In genomic region chr1:203440780-203441179, GRCh38 we compare ENCODE assay signal across 7 cellular contexts. TPM values are rescaled to one million over a fixed set of nuclear protein-coding genes. Genes with fewer than 3 reads are reported as not detected.
A peak's percentile ranks its signal among the peaks of the same experiment; 100 is the strongest.
DNase-seq lines count a peak whose midpoint lies in the region; FAIRE-seq and TF ChIP-seq lines count a peak whose summit lies in the region.

No MANE protein-coding gene starts in this region.

- no peak for TF ChIP-seq POLR2A in GM12891 (IDR thresholded peaks at IDR 0.05; ENCODE audit: low read depth, low read length)

- no peaks in the 10 kb centered on the region for H3K9me3 ChIP-seq in effector memory CD4-positive, alpha-beta T cell (ENCODE audit: control insufficient read depth, low read length)

- H3K27me3 ChIP-seq in effector memory CD4-positive, alpha-beta T cell (replicated peaks; ENCODE audit: control insufficient read depth, insufficient read depth, low read length, poor library complexity, severe bottlenecking): no peaks in the 10 kb centered on the region

- no peak overlapping the region for H3K27ac ChIP-seq in effector memory CD4-positive, alpha-beta T cell (ENCODE audit: insufficient read depth, low read length, poor library complexity, severe bottlenecking)

- DNase-seq in NCI-H69 (lab: John Stamatoyannopoulos, UW): peak; percentile 64
- DNase-seq in epidermal melanocyte (ENCODE audit: insufficient read length, low spot score): peak; percentile 69
- DNase-seq in mucosa of gallbladder (ENCODE audit: low spot score): peak; percentile 75
- no peak for DNase-seq in GM12891 (ENCODE audit: insufficient read length, low spot score)
- DNase-seq in NCI-H187 (lab: John Stamatoyannopoulos, UW): no peak
- DNase-seq in effector memory CD4-positive, alpha-beta T cell: no peak

- TF ChIP-seq CTCF in GM12875 (IDR thresholded peaks at IDR 0.05; ENCODE audit: borderline replicate concordance, insufficient read depth, low read depth, low read length): peak; percentile 36; the same call in 1 of the 2 replicates

- FAIRE-seq in GM12891 (lab: Jason Lieb, UNC): no peak

- H3K4me1 ChIP-seq in effector memory CD4-positive, alpha-beta T cell (ENCODE audit: control insufficient read depth, insufficient read depth, low read length, poor library complexity, severe bottlenecking): no peaks in the 10 kb centered on the region

- no peaks in the 10 kb centered on the region for H3K36me3 ChIP-seq in effector memory CD4-positive, alpha-beta T cell (ENCODE audit: control insufficient read depth, insufficient read depth, low read length)

- no peak overlapping the region for H3K4me3 ChIP-seq in GM12875 (ENCODE audit: low read depth, low read length)
- H3K4me3 ChIP-seq in effector memory CD4-positive, alpha-beta T cell (ENCODE audit: insufficient read depth, low read depth, low read length, poor library complexity, severe bottlenecking): no peak overlapping the region

TF ChIP-seq in GM12891, 5 proteins besides CTCF, POLR2A, EP300 and RAD21:
- TF ChIP-seq TAF1 (IDR thresholded peaks at IDR 0.05; ENCODE audit: low read depth, low read length): no peak
- no peak for TF ChIP-seq POU2F2 (IDR thresholded peaks at IDR 0.05; ENCODE audit: low read depth, low read length)
- TF ChIP-seq PAX5 (IDR thresholded peaks at IDR 0.05; ENCODE audit: insufficient read depth, low read length, severe bottlenecking): no peak
- no peak for TF ChIP-seq POLR2AphosphoS5 (IDR thresholded peaks at IDR 0.05; ENCODE audit: low read depth, low read length)
- TF ChIP-seq SPI1 (IDR thresholded peaks at IDR 0.05; ENCODE audit: low read depth, low read length): no peak

RNA-seq across cellular contexts. Expression of gene PRELP, which starts 34.8 kb away (rescaled TPM):
- 72.1 TPM for total RNA-seq in mucosa of gallbladder
- not detected for polyA plus RNA-seq in GM12891 (2012; ENCODE audit: low read depth, missing spikeins)

RNA-seq across cellular contexts. Expression of gene OPTC, which starts 53.2 kb away (rescaled TPM):
- not detected for total RNA-seq in mucosa of gallbladder
- not detected for polyA plus RNA-seq in GM12891 (2012; ENCODE audit: low read depth, missing spikeins)

Comparison
In these comparisons a context has a peak if more than half of its experiments do, and no peak if none do; other contexts are left out.
1. DNase-seq: peak in NCI-H69 (single experiment), epidermal melanocyte (single experiment) and mucosa of gallbladder (single experiment); none in GM12891 (single experiment), NCI-H187 (0 of 2) and effector memory CD4-positive, alpha-beta T cell (0 of 3).